In genomic region chr1:50661626-50662025, GRCh38 we compare ENCODE assay signal across 26 cellular contexts.
DNase-seq lines count a peak whose midpoint lies in the region; ATAC-seq, FAIRE-seq and TF ChIP-seq lines count a peak whose summit lies in the region.
"Had no signal": no experiment of that assay in that cellular context is flagged by ENCODE, and none has a peak within 500 bp of the region (broad histone marks: within the 10 kb centered on the region; RNA-seq: fewer than 3 reads in every experiment).

No MANE protein-coding gene starts in this region.

- H3K4ac ChIP-seq in trophoblast cell (ENCODE audit: low read depth, low read length), result no peak overlapping the region

- peaks cover 6% of the 10 kb centered on the region for H3K27me3 Mint-ChIP-seq in GM23338 (ENCODE audit: insufficient read depth, low read depth, poor library complexity)
- H3K27me3 Mint-ChIP-seq: natural killer cell treated with Interleukin-12 subunit alpha and Interleukin-12 subunit beta and Interleukin-15 and Interleukin-18, amount 100 ng/mL, for 72 hours; stimulated activated naive CD8-positive, alpha-beta T cell treated with anti-CD3 and anti-CD28 coated beads, Interleukin-15, amount 100 ng/mL, for 72 hours; type B pancreatic cell had no signal

- no peaks in the 10 kb centered on the region for H3K9me3 Mint-ChIP-seq in GM23338
- H3K9me3 Mint-ChIP-seq: natural killer cell treated with Interleukin-12 subunit alpha and Interleukin-12 subunit beta and Interleukin-15 and Interleukin-18, amount 100 ng/mL, for 72 hours; stimulated activated naive CD8-positive, alpha-beta T cell treated with anti-CD3 and anti-CD28 coated beads, Interleukin-15, amount 100 ng/mL, for 72 hours; T-helper 2 cell treated with Interferon-gamma antibody and Interleukin-4, amounts not matched to agents 5 μg/mL and 100 μg/mL, for 36 hours; type B pancreatic cell had no signal

- no peaks in the 10 kb centered on the region for H3K79me1 ChIP-seq in trophoblast cell (ENCODE audit: low read length)

- no CpG with 5 or more reads among the region's 5 CpGs for WGBS in trophoblast cell (ENCODE audit: extremely low coverage, insufficient coverage, insufficient read length)

- H4K91ac ChIP-seq in trophoblast cell (ENCODE audit: low read depth, low read length), result no peak overlapping the region

- no peak overlapping the region for H3K9ac ChIP-seq in trophoblast cell (ENCODE audit: low read length)
- H3K9ac ChIP-seq: SK-N-SH had no signal

- H4K12ac ChIP-seq in trophoblast cell (ENCODE audit: low read depth, low read length), result no peak overlapping the region

- no peak for FAIRE-seq in RCC 7860 (lab: Jason Lieb, UNC)
- FAIRE-seq: K562 had no signal

- DNase-seq in GM23338 (ENCODE audit: low spot score) (peak; percentile 16), amniotic epithelial cell (ENCODE audit: low read depth) (peak; percentile 57), fibroblast of the conjunctiva (ENCODE audit: low read depth) (peak; percentile 29), superior temporal gyrus (ENCODE audit: extremely low spot score) (peak; percentile 50), 8988T (no peak), trophoblast cell (no peak), RCC 7860 (ENCODE audit: low spot score) (no peak)
- DNase-seq: activated gamma-delta T cell; activated T-cell treated with anti-CD3 and anti-CD28 coated beads for 4 hours; adrenal gland; caudate nucleus; GDM1; NCI-H1436 treated with DMSO at 0.1 percent for 48 hours; NCI-H2171; NCI-H524; pancreas; right cardiac atrium; SK-N-SH; stimulated activated naive CD8-positive, alpha-beta T cell treated with anti-CD3 and anti-CD28 coated beads, Interleukin-15, amount 100 ng/mL, for 72 hours had no signal

- no peaks in the 10 kb centered on the region for H3K79me2 ChIP-seq in GM23338 (replicated peaks; ENCODE audit: insufficient read depth)
- H3K79me2 ChIP-seq in trophoblast cell (ENCODE audit: control insufficient read depth, insufficient read depth, low read length, poor library complexity), result no peaks in the 10 kb centered on the region

- no peaks in the 10 kb centered on the region for H3K27me3 ChIP-seq in GM23338 (ENCODE audit: insufficient read depth)
- H3K27me3 ChIP-seq in trophoblast cell (ENCODE audit: insufficient read depth, low read length), result no peaks in the 10 kb centered on the region
- H3K27me3 ChIP-seq: adrenal gland, pancreas had no signal

- no peaks in the 10 kb centered on the region for H3K9me3 ChIP-seq in trophoblast cell (ENCODE audit: insufficient read depth, low read depth, low read length)
- H3K9me3 ChIP-seq: adrenal gland, HAP-1, pancreas, SK-N-SH had no signal

- H3K4me1 ChIP-seq in GM23338 (ENCODE audit: insufficient read depth), result peaks cover 16% of the 10 kb centered on the region
- H3K4me1 ChIP-seq in trophoblast cell (ENCODE audit: control insufficient read depth in 1 of 2, insufficient read depth in 2 of 2, low read length in 2 of 2), result no peaks in the 10 kb centered on the region

- no peaks in the 10 kb centered on the region for H3F3A ChIP-seq in GM23338 (replicated peaks; ENCODE audit: low read depth)

- no peak for ATAC-seq in GM23338
- no peak for ATAC-seq in GM21717 (IDR thresholded peaks at IDR 0.05; ENCODE audit: unreplicated experiment)
- ATAC-seq: K562; natural killer cell treated with Interleukin-12 subunit alpha and Interleukin-12 subunit beta and Interleukin-15 and Interleukin-18, amount 100 ng/mL, for 72 hours; pancreas; right cardiac atrium; stimulated activated naive CD8-positive, alpha-beta T cell treated with anti-CD3 and anti-CD28 coated beads, Interleukin-15, amount 100 ng/mL, for 72 hours had no signal

- no peak overlapping the region for H3K14ac ChIP-seq in trophoblast cell (ENCODE audit: low read length)

- H3K27ac Mint-ChIP-seq in GM23338, result peak overlapping the region; percentile 30
- H3K27ac Mint-ChIP-seq: CD14-positive monocyte; natural killer cell treated with Interleukin-12 subunit alpha and Interleukin-12 subunit beta and Interleukin-15 and Interleukin-18, amount 100 ng/mL, for 72 hours; stimulated activated naive CD8-positive, alpha-beta T cell treated with anti-CD3 and anti-CD28 coated beads, Interleukin-15, amount 100 ng/mL, for 72 hours; T-helper 2 cell treated with Interferon-gamma antibody and Interleukin-4, amounts not matched to agents 5 μg/mL and 100 μg/mL, for 36 hours; type B pancreatic cell had no signal

- H4K20me1 ChIP-seq in GM23338 (replicated peaks; ENCODE audit: insufficient read depth), result no peaks in the 10 kb centered on the region

- no peaks in the 10 kb centered on the region for H3K9me2 ChIP-seq in GM23338 (ENCODE audit: insufficient read depth)
- H3K9me2 ChIP-seq: SK-N-SH had no signal

- no peak overlapping the region for H2AK5ac ChIP-seq in trophoblast cell (ENCODE audit: low read length)

- H2BK120ac ChIP-seq in trophoblast cell (ENCODE audit: insufficient read depth, low read length, poor library complexity), result no peak overlapping the region

- H4K8ac ChIP-seq in trophoblast cell (ENCODE audit: low read depth, low read length), result no peak overlapping the region

- no peak overlapping the region for H3K4me3 ChIP-seq in GM23338
- H3K4me3 ChIP-seq in trophoblast cell (ENCODE audit: low read depth, low read length), result no peak overlapping the region
- H3K4me3 ChIP-seq: adrenal gland, HAP-1, K562, pancreas had no signal

- peak overlapping the region; percentile 39; the same call in 1 of the 2 replicates for H3K4me2 ChIP-seq in GM23338
- no peak overlapping the region for H3K4me2 ChIP-seq in trophoblast cell (ENCODE audit: low read length)
- H3K4me2 ChIP-seq: SK-N-SH had no signal

- no peak overlapping the region for H2AFZ ChIP-seq in GM23338
- H2AFZ ChIP-seq in trophoblast cell (ENCODE audit: insufficient read depth, low read length, poor library complexity), result no peak overlapping the region

- no peak overlapping the region for H2BK12ac ChIP-seq in trophoblast cell (ENCODE audit: low read length)

- H3K23ac ChIP-seq in trophoblast cell (ENCODE audit: low read length), result no peak overlapping the region

- H2BK5ac ChIP-seq in trophoblast cell (ENCODE audit: low read depth, low read length, poor library complexity), result no peak overlapping the region

- TF ChIP-seq CTCF in GM23338 (conservative IDR thresholded peaks at IDR 0.05; ENCODE audit: low read depth in 2 of 2), result no peak

- no peak overlapping the region for H3K4me3 Mint-ChIP-seq in GM23338
- H3K4me3 Mint-ChIP-seq: CD14-positive monocyte; natural killer cell treated with Interleukin-12 subunit alpha and Interleukin-12 subunit beta and Interleukin-15 and Interleukin-18, amount 100 ng/mL, for 72 hours; stimulated activated naive CD8-positive, alpha-beta T cell treated with anti-CD3 and anti-CD28 coated beads, Interleukin-15, amount 100 ng/mL, for 72 hours; T-helper 2 cell treated with Interferon-gamma antibody and Interleukin-4, amounts not matched to agents 5 μg/mL and 100 μg/mL, for 36 hours; type B pancreatic cell had no signal

- H3K4me1 Mint-ChIP-seq in GM23338, result peaks cover 19% of the 10 kb centered on the region; the same call in 2 of the 3 replicates
- H3K4me1 Mint-ChIP-seq: CD14-positive monocyte had no signal

- H3K36me3 ChIP-seq in GM23338 (ENCODE audit: insufficient read depth) (no peaks in the 10 kb centered on the region), trophoblast cell (ENCODE audit: control insufficient read depth in 1 of 2, insufficient read depth in 2 of 2, low read length in 2 of 2) (no peaks in the 10 kb centered on the region)
- H3K36me3 ChIP-seq: adrenal gland, HAP-1, pancreas had no signal

- H3K36me3 Mint-ChIP-seq in GM23338 (ENCODE audit: low read depth), result no peaks in the 10 kb centered on the region
- H3K36me3 Mint-ChIP-seq: natural killer cell treated with Interleukin-12 subunit alpha and Interleukin-12 subunit beta and Interleukin-15 and Interleukin-18, amount 100 ng/mL, for 72 hours; type B pancreatic cell had no signal

- no peak overlapping the region for H3K18ac ChIP-seq in trophoblast cell (ENCODE audit: low read length)

- H3K27ac ChIP-seq in GM23338 (ENCODE audit: low read depth) (no peak overlapping the region), trophoblast cell (ENCODE audit: low read depth, low read length) (no peak overlapping the region)
- H3K27ac ChIP-seq: adrenal gland, pancreas had no signal

TF ChIP-seq in GM23338, 12 proteins besides CTCF, POLR2A, EP300 and RAD21 (continues in another document):
- TF ChIP-seq, protein P1, sequence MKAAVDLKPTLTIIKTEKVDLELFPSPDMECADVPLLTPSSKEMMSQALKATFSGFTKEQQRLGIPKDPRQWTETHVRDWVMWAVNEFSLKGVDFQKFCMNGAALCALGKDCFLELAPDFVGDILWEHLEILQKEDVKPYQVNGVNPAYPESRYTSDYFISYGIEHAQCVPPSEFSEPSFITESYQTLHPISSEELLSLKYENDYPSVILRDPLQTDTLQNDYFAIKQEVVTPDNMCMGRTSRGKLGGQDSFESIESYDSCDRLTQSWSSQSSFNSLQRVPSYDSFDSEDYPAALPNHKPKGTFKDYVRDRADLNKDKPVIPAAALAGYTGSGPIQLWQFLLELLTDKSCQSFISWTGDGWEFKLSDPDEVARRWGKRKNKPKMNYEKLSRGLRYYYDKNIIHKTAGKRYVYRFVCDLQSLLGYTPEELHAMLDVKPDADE (IDR thresholded peaks at IDR 0.05), result no peak
- TF ChIP-seq JUNB (IDR thresholded peaks at IDR 0.05; ENCODE audit: unreplicated experiment) (no peak), ZNF114 (CRISPR knock-in tag; IDR thresholded peaks at IDR 0.05) (no peak)
- TF ChIP-seq, protein P2, sequence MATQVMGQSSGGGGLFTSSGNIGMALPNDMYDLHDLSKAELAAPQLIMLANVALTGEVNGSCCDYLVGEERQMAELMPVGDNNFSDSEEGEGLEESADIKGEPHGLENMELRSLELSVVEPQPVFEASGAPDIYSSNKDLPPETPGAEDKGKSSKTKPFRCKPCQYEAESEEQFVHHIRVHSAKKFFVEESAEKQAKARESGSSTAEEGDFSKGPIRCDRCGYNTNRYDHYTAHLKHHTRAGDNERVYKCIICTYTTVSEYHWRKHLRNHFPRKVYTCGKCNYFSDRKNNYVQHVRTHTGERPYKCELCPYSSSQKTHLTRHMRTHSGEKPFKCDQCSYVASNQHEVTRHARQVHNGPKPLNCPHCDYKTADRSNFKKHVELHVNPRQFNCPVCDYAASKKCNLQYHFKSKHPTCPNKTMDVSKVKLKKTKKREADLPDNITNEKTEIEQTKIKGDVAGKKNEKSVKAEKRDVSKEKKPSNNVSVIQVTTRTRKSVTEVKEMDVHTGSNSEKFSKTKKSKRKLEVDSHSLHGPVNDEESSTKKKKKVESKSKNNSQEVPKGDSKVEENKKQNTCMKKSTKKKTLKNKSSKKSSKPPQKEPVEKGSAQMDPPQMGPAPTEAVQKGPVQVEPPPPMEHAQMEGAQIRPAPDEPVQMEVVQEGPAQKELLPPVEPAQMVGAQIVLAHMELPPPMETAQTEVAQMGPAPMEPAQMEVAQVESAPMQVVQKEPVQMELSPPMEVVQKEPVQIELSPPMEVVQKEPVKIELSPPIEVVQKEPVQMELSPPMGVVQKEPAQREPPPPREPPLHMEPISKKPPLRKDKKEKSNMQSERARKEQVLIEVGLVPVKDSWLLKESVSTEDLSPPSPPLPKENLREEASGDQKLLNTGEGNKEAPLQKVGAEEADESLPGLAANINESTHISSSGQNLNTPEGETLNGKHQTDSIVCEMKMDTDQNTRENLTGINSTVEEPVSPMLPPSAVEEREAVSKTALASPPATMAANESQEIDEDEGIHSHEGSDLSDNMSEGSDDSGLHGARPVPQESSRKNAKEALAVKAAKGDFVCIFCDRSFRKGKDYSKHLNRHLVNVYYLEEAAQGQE (IDR thresholded peaks at IDR 0.05; ENCODE audit: unreplicated experiment), result no peak

Comparison
In these comparisons a context has a peak if more than half of its experiments do, and no peak if none do; other contexts are left out.
1. DNase-seq: peak in GM23338 (single experiment), amniotic epithelial cell (single experiment), fibroblast of the conjunctiva (single experiment) and superior temporal gyrus (single experiment); none in 8988T (single experiment), trophoblast cell (0 of 2) and RCC 7860 (single experiment).